ENCODE assay signal across 36 cellular contexts in the genomic region with DNA sequence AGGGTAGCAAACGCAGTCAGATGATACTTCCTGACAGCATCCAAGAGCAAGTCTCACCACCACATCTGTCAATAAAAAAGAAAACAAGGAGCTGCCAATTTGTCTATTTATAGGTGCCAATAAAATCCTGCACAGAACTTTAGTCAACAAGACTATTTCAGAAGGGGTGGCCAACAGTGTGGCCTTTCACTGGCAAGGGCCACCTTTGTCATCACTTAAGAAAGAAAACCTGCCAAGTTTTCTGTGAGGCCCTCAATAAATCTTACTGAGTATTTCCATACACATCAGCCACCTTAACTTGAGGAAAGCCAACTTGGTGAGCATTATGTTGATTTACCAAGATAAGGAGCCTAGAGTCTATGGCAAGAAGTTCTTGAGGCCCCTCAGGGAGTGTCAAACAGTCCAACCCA.
DNase-seq lines count a peak whose midpoint lies in the region; ATAC-seq, FAIRE-seq and TF ChIP-seq lines count a peak whose summit lies in the region.
"Had no signal": no experiment of that assay in that cellular context is flagged by ENCODE, and none has a peak within 500 bp of the region (broad histone marks: within the 10 kb centered on the region; RNA-seq: fewer than 3 reads in every experiment).

No MANE protein-coding gene starts in this region.

- H3K9ac ChIP-seq in IMR-90 (ENCODE audit: low read depth, low read length) (no peak overlapping the region), PC-3 (ENCODE audit: low read length) (no peak overlapping the region), mesendoderm (ENCODE audit: low read length) (no peak overlapping the region)
- H3K9ac ChIP-seq: BLaER1, SK-N-SH had no signal

- H3K36me3 ChIP-seq in IMR-90 (ENCODE audit: control insufficient read depth, insufficient read depth, low read length) (no peaks in the 10 kb centered on the region), PC-3 (ENCODE audit: low read depth, low read length) (no peaks in the 10 kb centered on the region), mesendoderm (ENCODE audit: control insufficient read depth, insufficient read depth, low read length) (no peaks in the 10 kb centered on the region), small intestine (ENCODE audit: control insufficient read depth in 2 of 2, insufficient read depth in 2 of 2, low read length in 2 of 2) (no peaks in the 10 kb centered on the region), osteoblast (ENCODE audit: insufficient read depth, low read length) (no peaks in the 10 kb centered on the region)
- H3K36me3 ChIP-seq: BLaER1, esophagus muscularis mucosa, lower lobe of right lung, ovary, thoracic aorta had no signal

- H2BK15ac ChIP-seq in IMR-90 (ENCODE audit: low read depth, low read length) (no peak overlapping the region), mesendoderm (replicated peaks; ENCODE audit: low read depth) (no peak overlapping the region)

- H3K27me3 ChIP-seq in IMR-90 (ENCODE audit: control insufficient read depth, insufficient read depth, low read length) (peaks cover 15% of the 10 kb centered on the region), PC-3 (ENCODE audit: low read length) (no peaks in the 10 kb centered on the region), mesendoderm (ENCODE audit: insufficient read depth, low read length, poor library complexity) (no peaks in the 10 kb centered on the region), small intestine (ENCODE audit: control insufficient read depth in 2 of 2, insufficient read depth in 2 of 2, low read length in 2 of 2) (no peaks in the 10 kb centered on the region), osteoblast (ENCODE audit: insufficient read depth, low read length) (peaks cover 3% of the 10 kb centered on the region)
- H3K27me3 ChIP-seq: BLaER1, dorsolateral prefrontal cortex, esophagus muscularis mucosa, ovary had no signal

- no peaks in the 10 kb centered on the region for H3K9me3 ChIP-seq in IMR-90 (ENCODE audit: control insufficient read depth, insufficient read depth, low read length)
- H3K9me3 ChIP-seq in PC-3 (ENCODE audit: low read length): no peaks in the 10 kb centered on the region
- no peaks in the 10 kb centered on the region for H3K9me3 ChIP-seq in small intestine (ENCODE audit: control insufficient read depth, low read depth)
- H3K9me3 ChIP-seq in osteoblast (ENCODE audit: low read depth, low read length): no peaks in the 10 kb centered on the region
- H3K9me3 ChIP-seq: BLaER1, esophagus muscularis mucosa, lower lobe of right lung, ovary, SK-N-SH, thoracic aorta had no signal

- no peak overlapping the region for H4K5ac ChIP-seq in IMR-90 (ENCODE audit: low read depth, low read length)
- H4K5ac ChIP-seq in mesendoderm (ENCODE audit: low read length): no peak overlapping the region

- intact Hi-C loops in IMR-90 (cut with micrococcal nuclease) (no loop called here), PC-3 (cut with micrococcal nuclease) (loop anchor here (1.0 to 5.0 kb wide), 6 partner anchors 86 to 313 kb away; no protein-coding TSS in a partner anchor)

- no peak overlapping the region for H2BK20ac ChIP-seq in IMR-90 (ENCODE audit: low read depth, low read length)

- no peak for TF ChIP-seq CTCF in IMR-90 (conservative IDR thresholded peaks at IDR 0.05; ENCODE audit: low read depth, low read length)
- TF ChIP-seq CTCF in PC-3 (conservative IDR thresholded peaks at IDR 0.05; ENCODE audit: low read depth, low read length): no peak
- TF ChIP-seq CTCF in osteoblast (IDR thresholded peaks at IDR 0.05; ENCODE audit: extremely low read depth, low read depth, low read length): no peak

- 0 out of 2 replicates have a peak, but pooled peaks cover 8% of the 10 kb centered on the region for H3K9me1 ChIP-seq in IMR-90 (ENCODE audit: insufficient read depth, low read length)

- dilution Hi-C loops in IMR-90 (cut with HindIII; ENCODE audit: low sequenced_read_pairs, unreplicated experiment): no loop called here

- H3K23ac ChIP-seq in IMR-90 (ENCODE audit: low read depth, low read length): no peak overlapping the region
- H3K23ac ChIP-seq in mesendoderm (ENCODE audit: low read length): no peak overlapping the region

- POLR2A ChIA-PET in IMR-90 (lab: Charles Lee; ENCODE audit: unreplicated experiment) (no interaction called here), PC-3 (lab: Charles Lee; ENCODE audit: unreplicated experiment) (no interaction called here), HEK293T (lab: Yijun Ruan, JAX) (interaction anchor here (0.6 kb wide), 1 partner anchor 312 kb away, joined by 3 read pairs; the partner anchor contains the start of gene ENC1)

- no peak overlapping the region for H3K4me2 ChIP-seq in IMR-90 (ENCODE audit: low read depth, low read length)
- peak overlapping the region; percentile 55 for H3K4me2 ChIP-seq in PC-3 (ENCODE audit: low read length)
- H3K4me2 ChIP-seq in mesendoderm (ENCODE audit: low read length): no peak overlapping the region
- no peak overlapping the region for H3K4me2 ChIP-seq in osteoblast (ENCODE audit: insufficient read depth, low read length)

- 0 out of 2 replicates have a peak overlapping the region, but pooled peaks have one; percentile 28 for H3K14ac ChIP-seq in IMR-90 (replicated peaks; ENCODE audit: low read depth, low read length)

- H3K27ac ChIP-seq in IMR-90 (ENCODE audit: insufficient read depth, low read length) (no peak overlapping the region), PC-3 (ENCODE audit: low read length) (peak overlapping the region; percentile 50), mesendoderm (ENCODE audit: low read depth, low read length) (no peak overlapping the region), small intestine (ENCODE audit: low read depth in 1 of 2, low read length in 1 of 2) (no peak overlapping the region), osteoblast (ENCODE audit: low read depth, low read length) (no peak overlapping the region)
- H3K27ac ChIP-seq: BLaER1, dorsolateral prefrontal cortex, esophagus muscularis mucosa, lower lobe of right lung, ovary, thoracic aorta had no signal

- in situ Hi-C loops in IMR-90 (cut with MboI; ENCODE audit: low sequenced_read_pairs): no loop called here

- no peaks in the 10 kb centered on the region for H3K9me2 ChIP-seq in PC-3 (replicated peaks; ENCODE audit: low read length)
- H3K9me2 ChIP-seq: SK-N-SH had no signal

- TF ChIP-seq POLR2A in IMR-90 (IDR thresholded peaks at IDR 0.05; ENCODE audit: low read depth, low read length): no peak

- 88% methylated on average over 1 of the region's 1 CpG; no CpG with 5 or more reads in 1 of the 2 experiments for WGBS in IMR-90 (ENCODE audit: extremely low coverage in 2 of 2, insufficient read length in 1 of 2), 2 experiments
- no CpG with 5 or more reads among the region's 1 CpG for WGBS in mesendoderm (ENCODE audit: extremely low coverage, insufficient coverage, low lambda C conversion rate)
- WGBS in small intestine, 3 donors: 54 to 77% (median 67%) methylated on average over 1 of the region's 1 CpG

- no peak overlapping the region for H3K56ac ChIP-seq in IMR-90 (ENCODE audit: extremely low read depth, insufficient read depth, low read length)
- H3K56ac ChIP-seq in mesendoderm (ENCODE audit: low read length): no peak overlapping the region

- no peak overlapping the region for H2BK120ac ChIP-seq in IMR-90 (ENCODE audit: low read depth, low read length)
- no peak overlapping the region for H2BK120ac ChIP-seq in mesendoderm (ENCODE audit: low read depth, low read length)

- H3K18ac ChIP-seq in IMR-90 (ENCODE audit: low read depth, low read length) (no peak overlapping the region), mesendoderm (ENCODE audit: low read length) (peak overlapping the region; percentile 76)

- ATAC-seq in IMR-90 (ENCODE audit: low read depth): no peak
- ATAC-seq in PC-3: peak; percentile 74
- ATAC-seq in GM18907 (IDR thresholded peaks at IDR 0.05; ENCODE audit: unreplicated experiment): no peak
- ATAC-seq in GM18870 (IDR thresholded peaks at IDR 0.05; ENCODE audit: unreplicated experiment): no peak
- ATAC-seq: lower lobe of right lung; Right ventricle myocardium inferior; stimulated activated naive CD8-positive, alpha-beta T cell treated with anti-CD3 and anti-CD28 coated beads, Interleukin-15, amount 100 ng/mL, for 72 hours had no signal

- H3K4ac ChIP-seq in IMR-90 (ENCODE audit: low read depth, low read length): no peak overlapping the region
- no peak overlapping the region for H3K4ac ChIP-seq in mesendoderm (ENCODE audit: low read depth, low read length)

- H3K79me1 ChIP-seq in IMR-90 (ENCODE audit: low read depth in 1 of 2, low read length in 2 of 2) (no peaks in the 10 kb centered on the region), mesendoderm (ENCODE audit: low read length) (no peaks in the 10 kb centered on the region)

- no peaks in the 10 kb centered on the region for H4K20me1 ChIP-seq in IMR-90 (ENCODE audit: insufficient read depth, low read length)
- no peaks in the 10 kb centered on the region for H4K20me1 ChIP-seq in PC-3 (ENCODE audit: low read length)
- no peaks in the 10 kb centered on the region for H4K20me1 ChIP-seq in osteoblast (ENCODE audit: insufficient read depth, low read length)
- H4K20me1 ChIP-seq: BLaER1 had no signal

- no peak for TF ChIP-seq RAD21 in IMR-90 (IDR thresholded peaks at IDR 0.05; ENCODE audit: low read length)

- H3K4me1 ChIP-seq in IMR-90 (ENCODE audit: control insufficient read depth, insufficient read depth, low read length) (peaks cover 4% of the 10 kb centered on the region; the same call in 1 of the 2 replicates), PC-3 (ENCODE audit: insufficient read depth, low read length) (peaks cover 27% of the 10 kb centered on the region), mesendoderm (ENCODE audit: control insufficient read depth, low read depth, low read length) (no peaks in the 10 kb centered on the region), small intestine (ENCODE audit: control insufficient read depth in 2 of 2, insufficient read depth in 1 of 2, low read depth in 1 of 2, low read length in 1 of 2) (peaks cover 2 to 12% of the 10 kb centered on the region in 2 donors), osteoblast (ENCODE audit: insufficient read depth, low read length) (peaks cover 15% of the 10 kb centered on the region)
- H3K4me1 ChIP-seq: lower lobe of right lung had no signal

- no peak for FAIRE-seq in small intestine (lab: Jason Lieb, UNC)
- FAIRE-seq: endometrium had no signal

- no peak overlapping the region for H4K91ac ChIP-seq in IMR-90 (ENCODE audit: insufficient read depth, low read depth, low read length)

- H2AK5ac ChIP-seq in IMR-90 (ENCODE audit: low read depth, low read length) (no peak overlapping the region), mesendoderm (ENCODE audit: low read length) (no peak overlapping the region)

- H3K4me3 ChIP-seq in IMR-90 (ENCODE audit: insufficient read depth, low read depth, low read length) (no peak overlapping the region), PC-3 (ENCODE audit: low read length) (no peak overlapping the region), mesendoderm (ENCODE audit: low read length) (no peak overlapping the region), small intestine (ENCODE audit: low read depth in 1 of 2, low read length in 2 of 2) (no peak overlapping the region), osteoblast (ENCODE audit: insufficient read depth, low read length) (no peak overlapping the region)
- H3K4me3 ChIP-seq: BLaER1, dorsolateral prefrontal cortex, esophagus muscularis mucosa, lower lobe of right lung, ovary, thoracic aorta had no signal

- H2AFZ ChIP-seq in IMR-90 (replicated peaks; ENCODE audit: low read length, poor library complexity) (no peak overlapping the region), PC-3 (ENCODE audit: low read length) (no peak overlapping the region), osteoblast (ENCODE audit: low read length) (no peak overlapping the region)

- CTCF ChIA-PET in IMR-90 (lab: Yijun Ruan, JAX): no interaction called here
- CTCF ChIA-PET in PC-3 (lab: Charles Lee): no interaction called here
- CTCF ChIA-PET in HEK293T (lab: Yijun Ruan, JAX): no interaction called here

- no TSS peak for BruUV-seq in IMR-90 (replicated peaks; lab: Mats Ljungman, UMichigan)
- BruUV-seq in PC-3 (replicated peaks; lab: Mats Ljungman, UMichigan): no TSS peak

- H3F3A ChIP-seq in PC-3 (ENCODE audit: low read length, unreplicated experiment): peaks cover 5% of the 10 kb centered on the region

- H4K8ac ChIP-seq in IMR-90 (ENCODE audit: low read depth in 2 of 2, low read length in 2 of 2) (no peak overlapping the region), mesendoderm (ENCODE audit: low read depth, low read length) (no peak overlapping the region)

- H3K79me2 ChIP-seq in PC-3 (ENCODE audit: low read length) (no peaks in the 10 kb centered on the region), mesendoderm (ENCODE audit: control insufficient read depth, insufficient read depth, low read length) (no peaks in the 10 kb centered on the region), osteoblast (ENCODE audit: insufficient read depth, low read length) (no peaks in the 10 kb centered on the region)

- DNase-seq in IMR-90 (no peak), PC-3 (peak; percentile 87), mesendoderm (no peak), small intestine (peak; percentile 6), osteoblast (ENCODE audit: insufficient read length, low spot score, missing footprints) (no peak), HEK293T (ENCODE audit: extremely low spot score) (no peak)
- DNase-seq: activated CD4-positive, alpha-beta memory T cell treated with anti-CD3 and anti-CD28 coated beads, Interleukin-2, amount 10 ng/mL, durations not matched to agents 7 days and 5 days; activated CD4-positive, CD25-positive, alpha-beta regulatory T cell treated with anti-CD3 and anti-CD28 coated beads, Interleukin-2, amount 50 U/mL, for 72 hours; activated CD8-positive, alpha-beta memory T cell treated with anti-CD3 and anti-CD28 coated beads, Interleukin-2, amount 50 U/mL, for 4 hours; activated naive CD4-positive, alpha-beta T cell treated with anti-CD3 and anti-CD28 coated beads for 36 hours; amniotic stem cell; DMS53; dorsolateral prefrontal cortex; foreskin fibroblast; HCEC 1CT; head of caudate nucleus; lower lobe of right lung; NCI-H1105; NCI-H187 treated with DMSO at 0.1 percent for 48 hours; NCI-H2171; NCI-H510A treated with DMSO at 0.1 percent for 48 hours; nephron progenitor cell; NK-92 treated with Interleukin-12 subunit alpha and Interleukin-12 subunit beta, amount 100 ng/mL, for 24 hours; ovary; SK-N-SH; stimulated activated CD4-positive, alpha-beta T cell treated with anti-CD3 and anti-CD28 coated beads, Interleukin-12 subunit alpha, Interleukin-12 subunit beta, amount 100 ng/mL, for 4 hours; stimulated activated CD4-positive, alpha-beta T cell treated with anti-CD3 and anti-CD28 coated beads, Interleukin-2, amount 100 ng/mL, for 48 hours; stimulated activated naive CD8-positive, alpha-beta T cell treated with anti-CD3 and anti-CD28 coated beads, Interleukin-15, amount 100 ng/mL, for 72 hours; T-helper 2 cell had no signal

- H2BK5ac ChIP-seq in IMR-90 (ENCODE audit: low read depth, low read length, poor library complexity, severe bottlenecking): no peak overlapping the region
- H2BK5ac ChIP-seq in mesendoderm (ENCODE audit: low read length): no peak overlapping the region

- H2AK9ac ChIP-seq in IMR-90 (replicated peaks; ENCODE audit: low read depth, low read length, poor library complexity): no peak overlapping the region

Comparison
In these comparisons a context has a peak if more than half of its experiments do, and no peak if none do; other contexts are left out.
1. DNase-seq: peak in PC-3 (single experiment) and small intestine (single experiment); none in IMR-90 (single experiment), mesendoderm (single experiment), osteoblast (single experiment) and HEK293T (single experiment).